In the genomic region with DNA sequence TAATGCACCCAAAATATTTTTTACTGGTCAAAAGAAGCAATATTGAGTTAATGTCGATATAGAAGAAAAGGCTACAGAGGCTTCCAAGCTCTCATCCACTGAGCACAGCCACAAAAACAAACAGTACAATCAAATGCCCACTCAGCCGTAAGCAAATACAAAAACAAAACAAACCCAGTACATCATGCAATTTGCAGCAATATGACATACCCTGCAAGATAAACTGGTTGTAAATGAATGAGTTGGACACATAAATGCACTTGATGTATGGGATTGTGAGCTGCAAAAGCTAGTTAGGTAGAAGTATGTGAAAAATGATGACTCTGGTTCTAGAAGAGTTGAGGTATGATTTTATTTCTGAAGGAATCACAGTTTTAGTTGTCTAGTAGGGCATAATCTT, we compare ENCODE assay signal across 13 cellular contexts.
DNase-seq lines count a peak whose midpoint lies in the region; ATAC-seq, FAIRE-seq and TF ChIP-seq lines count a peak whose summit lies in the region.
"Had no signal": no experiment of that assay in that cellular context is flagged by ENCODE, and none has a peak within 500 bp of the region (broad histone marks: within the 10 kb centered on the region; RNA-seq: fewer than 3 reads in every experiment).

No MANE protein-coding gene starts in this region.

- peaks cover 75% of the 10 kb centered on the region for H3K4me1 Mint-ChIP-seq in activated naive CD4-positive, alpha-beta T cell treated with anti-CD3 and anti-CD28 coated beads, Interleukin-2, amount 50 U/mL, for 24 hours
- peaks cover 51% of the 10 kb centered on the region for H3K4me1 Mint-ChIP-seq in T-helper 17 cell

- H3K9ac ChIP-seq in HepG2 (ENCODE audit: insufficient read depth, low read depth, low read length), result peak overlapping the region; percentile 87; the same call in 1 of the 2 replicates

- no peak for TF ChIP-seq RAD21 in HepG2 (CRISPR knock-in tag; IDR thresholded peaks at IDR 0.05)

- peak overlapping the region; percentile 1 for H3K4me3 Mint-ChIP-seq in activated naive CD4-positive, alpha-beta T cell treated with anti-CD3 and anti-CD28 coated beads, Interleukin-2, amount 50 U/mL, for 24 hours
- peak overlapping the region; percentile 74 for H3K4me3 Mint-ChIP-seq in T-helper 17 cell

- ATAC-seq in T-helper 17 cell (no peak), HepG2 (no peak)

- peak overlapping the region; percentile 38 for H3K27ac Mint-ChIP-seq in activated naive CD4-positive, alpha-beta T cell treated with anti-CD3 and anti-CD28 coated beads, Interleukin-2, amount 50 U/mL, for 24 hours
- peak overlapping the region; percentile 99 for H3K27ac Mint-ChIP-seq in T-helper 17 cell

- no TSS peak for BruUV-seq in HepG2 (replicated peaks; lab: Mats Ljungman, UMichigan)

- no peak for FAIRE-seq in HepG2 (lab: Jason Lieb, UNC)
- FAIRE-seq: GM18507 had no signal

- no peaks in the 10 kb centered on the region; a peak in 2 of 5 replicates for H3K27me3 ChIP-seq in HepG2 (ENCODE audit: control insufficient read depth in 1 of 2, insufficient read depth in 2 of 2, low read length in 2 of 2)
- H3K27me3 ChIP-seq in tibial nerve, result no peaks in the 10 kb centered on the region

- TF ChIP-seq CTCF in HepG2 (CRISPR knock-in tag; IDR thresholded peaks at IDR 0.05) (no peak), tibial nerve (IDR thresholded peaks at IDR 0.05) (no peak)

- TF ChIP-seq POLR2A in HepG2 (IDR thresholded peaks at IDR 0.05; ENCODE audit: insufficient read depth in 1 of 2, low read depth in 2 of 2, low read length in 2 of 2) (no peak), tibial nerve (IDR thresholded peaks at IDR 0.05) (peak in 1 of 2 donors; percentile 15)

- H3K27ac ChIP-seq in HepG2 (ENCODE audit: extremely low read length, insufficient read depth, low read length) (no peak overlapping the region), tibial nerve (peak overlapping the region; percentile 2 to 98 (median 92))

- no peaks in the 10 kb centered on the region for H3K27me3 Mint-ChIP-seq in activated naive CD4-positive, alpha-beta T cell treated with anti-CD3 and anti-CD28 coated beads, Interleukin-2, amount 50 U/mL, for 24 hours
- no peaks in the 10 kb centered on the region for H3K27me3 Mint-ChIP-seq in T-helper 17 cell

- no peaks in the 10 kb centered on the region for H3K9me3 Mint-ChIP-seq in activated naive CD4-positive, alpha-beta T cell treated with anti-CD3 and anti-CD28 coated beads, Interleukin-2, amount 50 U/mL, for 24 hours

- peaks cover 10% of the 10 kb centered on the region; the same call in 1 of the 2 replicates for H4K20me1 ChIP-seq in HepG2 (ENCODE audit: insufficient read depth, low read length)

- no peak for DNase-seq in activated naive CD4-positive, alpha-beta T cell treated with Interleukin-2 at 50 U/mL for 16 hours
- no peak for DNase-seq in T-helper 17 cell
- DNase-seq in HepG2 (ENCODE audit: low spot score), result peak; percentile 5
- DNase-seq in tibial nerve (ENCODE audit: low spot score in 2 of 2), result no peak
- DNase-seq in NCI-H2107 (lab: John Stamatoyannopoulos, UW), result no peak
- no peak for DNase-seq in NCI-H2081 treated with DMSO at 0.1 percent for 48 hours (lab: John Stamatoyannopoulos, UW)
- DNase-seq in UCSD-AML1 (lab: John Stamatoyannopoulos, UW; ENCODE audit: unreplicated experiment), result no peak
- DNase-seq: HCEC 1CT, RPMI8226 had no signal

- TF ChIP-seq EP300 in HepG2 (IDR thresholded peaks at IDR 0.05; ENCODE audit: low read depth in 2 of 2, low read length in 2 of 2) (no peak), HepG2 (CRISPR knock-in tag; IDR thresholded peaks at IDR 0.05; ENCODE audit: borderline replicate concordance) (no peak), tibial nerve (IDR thresholded peaks at IDR 0.05) (no peak)

- H3K36me3 Mint-ChIP-seq in activated naive CD4-positive, alpha-beta T cell treated with anti-CD3 and anti-CD28 coated beads, Interleukin-2, amount 50 U/mL, for 24 hours, result peaks cover 3% of the 10 kb centered on the region
- peaks cover 4% of the 10 kb centered on the region for H3K36me3 Mint-ChIP-seq in T-helper 17 cell (ENCODE audit: low read depth)

- in situ Hi-C loops in HepG2 (cut with HindIII; ENCODE audit: extremely low pct_ligation_motif_present, low pct_unique_long_range_greater_than_20kb), result no loop called here

- no peaks in the 10 kb centered on the region for H3K9me3 ChIP-seq in T-helper 17 cell (ENCODE audit: control insufficient read depth, low read length, poor library complexity, severe bottlenecking)
- H3K9me3 ChIP-seq in HepG2 (ENCODE audit: low read length), result no peaks in the 10 kb centered on the region
- no peaks in the 10 kb centered on the region for H3K9me3 ChIP-seq in tibial nerve
- H3K9me3 ChIP-seq: BLaER1 treated with 17β-estradiol and CSF1 and Interleukin-3, amounts not matched to agents 10 nM and 100 nM had no signal

- 47% methylated on average over 2 of the region's 2 CpGs for WGBS in HepG2 (ENCODE audit: low lambda C conversion rate)
- 45 to 50% methylated on average over 2 of the region's 2 CpGs for WGBS in tibial nerve, 2 donors

- peaks cover 40% of the 10 kb centered on the region for H3K79me2 ChIP-seq in HepG2 (ENCODE audit: insufficient read depth, low read length)

- no peak overlapping the region for H2AFZ ChIP-seq in HepG2 (ENCODE audit: low read length)

- peaks cover 38% of the 10 kb centered on the region for H3K4me1 ChIP-seq in HepG2 (ENCODE audit: insufficient read depth, low read length)
- peaks cover 0 to 37% (median 16%) of the 10 kb centered on the region in 4 donors for H3K4me1 ChIP-seq in tibial nerve

- intact Hi-C loops in HepG2 (cut with micrococcal nuclease; ENCODE audit: unreplicated experiment), result no loop called here

- peak overlapping the region; percentile 88 for H3K4me2 ChIP-seq in HepG2 (ENCODE audit: low read depth, low read length)

- CTCF ChIA-PET in HepG2 (lab: Yijun Ruan, JAX; ENCODE audit: low intra/inter-chr PET ratio, low total read pairs), result no interaction called here

- POLR2A ChIA-PET in HepG2 (lab: Yijun Ruan, JAX), result interaction anchor here (1.5 to 2.0 kb wide), 2 partner anchors 40 to 373 kb away, joined by 5 read pairs; no protein-coding TSS in a partner anchor

- no peaks in the 10 kb centered on the region for H3K36me3 ChIP-seq in HepG2 (replicated peaks in 1 of 2; ENCODE audit: control insufficient read depth in 1 of 2, insufficient read depth in 2 of 2, low read length in 2 of 2)
- no peaks in the 10 kb centered on the region for H3K36me3 ChIP-seq in tibial nerve
- H3K36me3 ChIP-seq: BLaER1 treated with 17β-estradiol and CSF1 and Interleukin-3, amounts not matched to agents 10 nM and 100 nM had no signal

- peak overlapping the region in 1 of 3 experiments; percentile 3; a peak in 2 of 6 replicates for H3K4me3 ChIP-seq in HepG2 (replicated peaks in 1 of 3; ENCODE audit: insufficient read depth in 1 of 3, low read depth in 2 of 3, low read length in 3 of 3)
- peak overlapping the region in 2 of 4 donors; percentile 93 to 97 for H3K4me3 ChIP-seq in tibial nerve
- H3K4me3 ChIP-seq: lung had no signal

TF ChIP-seq in HepG2, 621 proteins besides CTCF, POLR2A, EP300 and RAD21:
- TF ChIP-seq MAFK (conservative IDR thresholded peaks at IDR 0.05 in 1 of 2, IDR thresholded peaks at IDR 0.05 in 1 of 2; ENCODE audit: low read length in 2 of 2) (0 out of 4 replicates have a peak, but pooled peaks of 1 of the 2 experiments have one; percentile 19), ZNF30 (CRISPR knock-in tag; IDR thresholded peaks at IDR 0.05) (no peak), ZNF12 (CRISPR knock-in tag; IDR thresholded peaks at IDR 0.05) (no peak)
- TF ChIP-seq, protein P1, sequence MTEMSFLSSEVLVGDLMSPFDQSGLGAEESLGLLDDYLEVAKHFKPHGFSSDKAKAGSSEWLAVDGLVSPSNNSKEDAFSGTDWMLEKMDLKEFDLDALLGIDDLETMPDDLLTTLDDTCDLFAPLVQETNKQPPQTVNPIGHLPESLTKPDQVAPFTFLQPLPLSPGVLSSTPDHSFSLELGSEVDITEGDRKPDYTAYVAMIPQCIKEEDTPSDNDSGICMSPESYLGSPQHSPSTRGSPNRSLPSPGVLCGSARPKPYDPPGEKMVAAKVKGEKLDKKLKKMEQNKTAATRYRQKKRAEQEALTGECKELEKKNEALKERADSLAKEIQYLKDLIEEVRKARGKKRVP (CRISPR knock-in tag; IDR thresholded peaks at IDR 0.05), result peak in 1 of 2 experiments; percentile 87; a peak in 2 of 4 replicates
TF ChIP-seq in HepG2: peak in this region for 2.
